Comparison of ENCODE assay signal across 20 cellular contexts in the genomic region with DNA sequence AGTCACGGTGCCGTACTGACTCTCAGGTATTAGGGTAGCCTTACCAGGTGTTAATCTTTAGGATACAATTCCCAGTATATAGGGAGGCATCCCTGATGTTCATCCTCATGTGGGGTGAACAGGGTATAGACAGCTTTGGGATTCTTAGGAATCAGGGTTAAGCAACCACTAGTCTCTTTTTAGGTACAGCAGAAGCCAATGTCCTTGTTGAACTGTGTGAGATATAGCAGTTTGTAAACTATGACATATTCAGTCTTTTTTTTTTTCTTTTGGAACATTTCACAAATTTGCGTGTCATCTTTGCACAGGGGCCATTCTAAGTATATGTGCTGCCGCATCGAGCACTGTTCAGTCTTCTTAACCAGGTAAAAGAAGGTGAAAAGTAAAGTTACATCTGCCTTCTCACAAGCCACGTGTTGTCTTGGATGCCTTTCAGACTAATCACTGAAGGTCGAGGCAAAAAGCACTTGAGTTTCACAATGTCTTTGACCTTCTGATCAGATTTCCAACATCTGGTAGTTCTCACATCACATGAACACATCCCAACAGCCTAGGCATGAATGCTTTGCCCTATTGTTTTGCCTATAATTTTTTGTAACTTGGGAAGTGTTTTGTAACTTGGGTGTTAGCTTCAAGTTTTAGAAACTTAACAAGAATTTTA. TPM values are rescaled to one million over a fixed set of nuclear protein-coding genes. Genes with fewer than 3 reads are reported as not detected.
DNase-seq lines count a peak whose midpoint lies in the region; TF ChIP-seq lines count a peak whose summit lies in the region.
"Had no signal": no experiment of that assay in that cellular context is flagged by ENCODE, and none has a peak within 500 bp of the region (broad histone marks: within the 10 kb centered on the region; RNA-seq: fewer than 3 reads in every experiment).

No MANE protein-coding gene starts in this region.

- no peak overlapping the region for H3K27ac Mint-ChIP-seq in CD4-positive, alpha-beta memory T cell
- H3K27ac Mint-ChIP-seq: activated CD8-positive, alpha-beta memory T cell treated with anti-CD3 and anti-CD28 coated beads, Interleukin-2, amount 10 ng/mL, durations not matched to agents 7 days and 5 days; H9; natural killer cell had no signal

- no peak overlapping the region for H3K4me3 Mint-ChIP-seq in CD4-positive, alpha-beta memory T cell
- H3K4me3 Mint-ChIP-seq: activated CD8-positive, alpha-beta memory T cell treated with anti-CD3 and anti-CD28 coated beads, Interleukin-2, amount 10 ng/mL, durations not matched to agents 7 days and 5 days; CD8-positive, alpha-beta memory T cell; H9; natural killer cell had no signal

- no peak overlapping the region for H3K27ac ChIP-seq in CD4-positive, alpha-beta memory T cell (ENCODE audit: low read depth, low read length)
- H3K27ac ChIP-seq: psoas muscle had no signal

- TF ChIP-seq CTCF in fibroblast of villous mesenchyme (IDR thresholded peaks at IDR 0.05; ENCODE audit: insufficient read depth, low read depth, low read length) (no peak), GM10248 (IDR thresholded peaks at IDR 0.05; ENCODE audit: control extremely low read depth, extremely low read depth, low read depth, missing control alignments) (no peak)

- H3K4me1 ChIP-seq in adipocyte (ENCODE audit: control insufficient read depth, insufficient read depth, low read length), result peaks cover 15% of the 10 kb centered on the region
- no peaks in the 10 kb centered on the region for H3K4me1 ChIP-seq in CD4-positive, alpha-beta memory T cell (ENCODE audit: insufficient read depth, low read length)
- H3K4me1 ChIP-seq: psoas muscle had no signal

- H3K9ac ChIP-seq in adipocyte (ENCODE audit: low read length), result peak overlapping the region; percentile 8

- H3K27me3 ChIP-seq in adipocyte (replicated peaks; ENCODE audit: control insufficient read depth, insufficient read depth, low read length), result no peaks in the 10 kb centered on the region
- no peaks in the 10 kb centered on the region for H3K27me3 ChIP-seq in CD4-positive, alpha-beta memory T cell (ENCODE audit: insufficient read depth, low read length)

- intact Hi-C loops in CD4-positive, alpha-beta memory T cell (cut with micrococcal nuclease), result no loop called here

- H3K9me3 ChIP-seq in adipocyte (ENCODE audit: control insufficient read depth, low read length), result no peaks in the 10 kb centered on the region
- H3K9me3 ChIP-seq in CD4-positive, alpha-beta memory T cell (ENCODE audit: control insufficient read depth in 1 of 2, low read length in 2 of 2), result no peaks in the 10 kb centered on the region
- H3K9me3 ChIP-seq: psoas muscle had no signal

- DNase-seq in GM04504 (ENCODE audit: low read depth), result peak; percentile 68
- DNase-seq in adipocyte (ENCODE audit: low read depth), result peak; percentile 88
- DNase-seq in fibroblast of villous mesenchyme (ENCODE audit: low read depth), result peak; percentile 96
- DNase-seq in skeletal muscle cell (ENCODE audit: low read depth), result peak; percentile 74
- DNase-seq in NCI-H1436 (lab: John Stamatoyannopoulos, UW), result no peak
- DNase-seq in CD4-positive, alpha-beta memory T cell, result no peak
- DNase-seq in GM10248 (ENCODE audit: extremely low spot score), result no peak
- DNase-seq: activated CD8-positive, alpha-beta memory T cell treated with anti-CD3 and anti-CD28 coated beads, Interleukin-2, amount 10 ng/mL, durations not matched to agents 7 days and 5 days; activated effector memory CD4-positive, alpha-beta T cell treated with anti-CD3 and anti-CD28 coated beads, Interleukin-2, amount 50 U/mL, for 16 hours; CD8-positive, alpha-beta memory T cell; H9; natural killer cell; NCI-H2081; NCI-H774; psoas muscle; stimulated activated CD4-positive, alpha-beta T cell treated with anti-CD3 and anti-CD28 coated beads, Interleukin-15, amount 100 ng/mL, for 24 hours; substantia nigra had no signal

- peaks cover 68 to 75% of the 10 kb centered on the region in 2 donors for H3K36me3 Mint-ChIP-seq in CD4-positive, alpha-beta memory T cell

- CTCF ChIA-PET in CD4-positive, alpha-beta memory T cell (lab: Charles Lee; ENCODE audit: partially characterized antibody), result interaction anchor here (1.0 kb wide), 1 partner anchor 18 kb away, joined by 3 read pairs; a partner anchor contains a TSS
- CTCF ChIA-PET in GM10248 (lab: Yijun Ruan, JAX), result no interaction called here

- POLR2A ChIA-PET in CD4-positive, alpha-beta memory T cell (lab: Charles Lee; ENCODE audit: partially characterized antibody), result no interaction called here
- POLR2A ChIA-PET in GM10248 (lab: Yijun Ruan, JAX), result no interaction called here

- no peaks in the 10 kb centered on the region for H3K9me3 Mint-ChIP-seq in CD4-positive, alpha-beta memory T cell
- H3K9me3 Mint-ChIP-seq: CD8-positive, alpha-beta memory T cell; H9; natural killer cell had no signal

- H3K27me3 Mint-ChIP-seq in CD4-positive, alpha-beta memory T cell, result no peaks in the 10 kb centered on the region
- H3K27me3 Mint-ChIP-seq: activated CD8-positive, alpha-beta memory T cell treated with anti-CD3 and anti-CD28 coated beads, Interleukin-2, amount 10 ng/mL, durations not matched to agents 7 days and 5 days had no signal

- H3K36me3 ChIP-seq in adipocyte (ENCODE audit: control insufficient read depth, insufficient read depth, low read length, severe bottlenecking), result peaks cover 66% of the 10 kb centered on the region
- peaks cover 16% of the 10 kb centered on the region for H3K36me3 ChIP-seq in CD4-positive, alpha-beta memory T cell (ENCODE audit: insufficient read depth, low read length)

- peaks cover 0 to 3% (median 0%) of the 10 kb centered on the region in 4 donors for H3K4me1 Mint-ChIP-seq in CD4-positive, alpha-beta memory T cell
- H3K4me1 Mint-ChIP-seq: activated CD8-positive, alpha-beta memory T cell treated with anti-CD3 and anti-CD28 coated beads, Interleukin-2, amount 10 ng/mL, durations not matched to agents 7 days and 5 days; CD8-positive, alpha-beta memory T cell; H9; natural killer cell had no signal

- H3K4me3 ChIP-seq in adipocyte (ENCODE audit: low read length), result no peak overlapping the region
- no peak overlapping the region for H3K4me3 ChIP-seq in fibroblast of villous mesenchyme (ENCODE audit: low read depth, low read length)
- no peak overlapping the region for H3K4me3 ChIP-seq in skeletal muscle cell (ENCODE audit: low read depth, low read length)
- no peak overlapping the region for H3K4me3 ChIP-seq in CD4-positive, alpha-beta memory T cell (ENCODE audit: low read length in 2 of 2)
- H3K4me3 ChIP-seq: psoas muscle had no signal

RNA-seq across cellular contexts. Expression of a gene that starts 17.2 kb away (rescaled TPM):
- 8.4 and 17.3 TPM in 2 replicates for total RNA-seq in fibroblast of villous mesenchyme
- total RNA-seq in CD4-positive, alpha-beta memory T cell, result 10 to 100 TPM; 18.5 to 19.6 TPM
- polyA plus RNA-seq in CD4-positive, alpha-beta memory T cell, result 10 to 100 TPM; 11.2 to 13.9 TPM

RNA-seq across cellular contexts. Expression of a gene that starts 43.8 kb away (rescaled TPM):
- not detected in 2 replicates for total RNA-seq in fibroblast of villous mesenchyme
- not detected for total RNA-seq in CD4-positive, alpha-beta memory T cell
- polyA plus RNA-seq in CD4-positive, alpha-beta memory T cell, result not detected
- total RNA-seq: activated CD8-positive, alpha-beta memory T cell treated with anti-CD3 and anti-CD28 coated beads, Interleukin-2, amount 10 ng/mL, durations not matched to agents 7 days and 5 days; CD8-positive, alpha-beta memory T cell; frontal cortex; lung microvascular endothelial cell; natural killer cell; T-helper 1 cell treated with Interleukin-12 subunit alpha and Interleukin-12 subunit beta and Interleukin-4 antibody, amounts not matched to agents 30 ng/mL and 1 ng/mL, for 36 hours had no signal
- polyA plus RNA-seq: CD8-positive, alpha-beta memory T cell had no signal

RNA-seq across cellular contexts. Expression of a gene that starts 55.4 kb away (rescaled TPM):
- 41.9 and 42.7 TPM in 2 replicates for total RNA-seq in fibroblast of villous mesenchyme
- 10 to 100 TPM; 31.7 to 32.0 TPM for total RNA-seq in CD4-positive, alpha-beta memory T cell
- 10 to 100 TPM; 43.0 to 60.3 TPM for polyA plus RNA-seq in CD4-positive, alpha-beta memory T cell

Comparison
In these comparisons a context has a peak if more than half of its experiments do, and no peak if none do; other contexts are left out.
1. DNase-seq: peak in GM04504 (single experiment), adipocyte (single experiment), fibroblast of villous mesenchyme (single experiment) and skeletal muscle cell (single experiment); none in NCI-H1436 (single experiment), CD4-positive, alpha-beta memory T cell (0 of 5) and GM10248 (single experiment).